ENCODE assay signal across 22 cellular contexts in genomic region chr20:7851031-7851490, GRCh38.
A peak's percentile ranks its signal among the peaks of the same experiment; 100 is the strongest.
DNase-seq lines count a peak whose midpoint lies in the region; ATAC-seq and TF ChIP-seq lines count a peak whose summit lies in the region.
"Had no signal": no experiment of that assay in that cellular context is flagged by ENCODE, and none has a peak within 500 bp of the region (broad histone marks: within the 10 kb centered on the region; RNA-seq: fewer than 3 reads in every experiment).

No MANE protein-coding gene starts in this region.

- no peak for ATAC-seq in GM21576 (IDR thresholded peaks at IDR 0.05; ENCODE audit: unreplicated experiment)
- ATAC-seq: GM12878, natural killer cell had no signal

- TF ChIP-seq CTCF in epithelial cell of esophagus (IDR thresholded peaks at IDR 0.05; ENCODE audit: insufficient read depth, low read depth, low read length, missing control alignments): no peak

- DNase-seq in EL (peak; percentile 1), M059J (ENCODE audit: low read depth) (peak; percentile 38), epithelial cell of esophagus (ENCODE audit: low read depth) (peak; percentile 87), kidney tubule cell (ENCODE audit: low spot score) (peak; percentile 96), SKM-1 (lab: John Stamatoyannopoulos, UW; ENCODE audit: unreplicated experiment) (no peak), mesenteric fat pad (ENCODE audit: low spot score) (no peak), NCI-H187 treated with DMSO at 0.1 percent for 48 hours (lab: John Stamatoyannopoulos, UW) (no peak)
- DNase-seq: activated CD4-positive, CD25-positive, alpha-beta regulatory T cell treated with anti-CD3 and anti-CD28 coated beads, Interleukin-2, amount 50 U/mL, for 72 hours; COR-L47; effector CD4-positive, alpha-beta T cell; foreskin melanocyte; GOT3; natural killer cell; NCI-H1694; NCI-H446; posterior cingulate gyrus; SJCRH30; spleen; T-helper 2 cell had no signal

- H3K4me3 ChIP-seq in epithelial cell of esophagus (ENCODE audit: low read length): no peak overlapping the region
- H3K4me3 ChIP-seq: GM12878, SJCRH30, spleen, thoracic aorta had no signal

Comparison
In these comparisons a context has a peak if more than half of its experiments do, and no peak if none do; other contexts are left out.
1. DNase-seq: peak in EL (single experiment), M059J (single experiment), epithelial cell of esophagus (single experiment) and kidney tubule cell (single experiment); none in SKM-1 (single experiment), mesenteric fat pad (single experiment) and NCI-H187 treated with DMSO at 0.1 percent for 48 hours (single experiment).